In genomic region chr1:55129194-55129728, GRCh38 we compare ENCODE assay signal across 13 cellular contexts.
DNase-seq lines count a peak whose midpoint lies in the region; ATAC-seq, FAIRE-seq and TF ChIP-seq lines count a peak whose summit lies in the region.
"Had no signal": no experiment of that assay in that cellular context is flagged by ENCODE, and none has a peak within 500 bp of the region (broad histone marks: within the 10 kb centered on the region; RNA-seq: fewer than 3 reads in every experiment).

No MANE protein-coding gene starts in this region.

- DNase-seq in AG10803 (ENCODE audit: low read depth) (peak; percentile 32), M059J (ENCODE audit: low read depth) (peak; percentile 95), astrocyte of the hippocampus (ENCODE audit: low read depth, low spot score) (peak; percentile 88), medulla oblongata (ENCODE audit: extremely low spot score) (peak; percentile 56), activated gamma-delta T cell treated with Interleukin-2 at 50 U/mL for 16 hours (no peak), foreskin keratinocyte (no peak), urothelium cell line (ENCODE audit: low spot score) (no peak)
- DNase-seq: DMS 273 treated with DMSO at 0.1 percent for 48 hours; NCI-H2081; stimulated activated CD8-positive, alpha-beta memory T cell treated with anti-CD3 and anti-CD28 coated beads, Interleukin-4, amount 100 ng/mL, for 48 hours; SW 1271 had no signal

- H3K4me1 ChIP-seq in foreskin keratinocyte, result no peaks in the 10 kb centered on the region

- ATAC-seq in HG03442 (IDR thresholded peaks at IDR 0.05; ENCODE audit: unreplicated experiment) (no peak), foreskin keratinocyte (no peak)

- no peak overlapping the region for H3K4me3 ChIP-seq in AG10803 (ENCODE audit: low read length)

- no peaks in the 10 kb centered on the region for H3K27me3 ChIP-seq in foreskin keratinocyte

- no peak overlapping the region for H3K27ac ChIP-seq in foreskin keratinocyte

- no peak for FAIRE-seq in urothelium cell line (lab: Jason Lieb, UNC)
- FAIRE-seq: islet of Langerhans had no signal

- TF ChIP-seq CTCF in AG10803 (conservative IDR thresholded peaks at IDR 0.05; ENCODE audit: low read length) (no peak), foreskin keratinocyte (conservative IDR thresholded peaks at IDR 0.05) (no peak)

Comparison
In these comparisons a context has a peak if more than half of its experiments do, and no peak if none do; other contexts are left out.
1. DNase-seq: peak in AG10803 (single experiment), M059J (single experiment), astrocyte of the hippocampus (single experiment) and medulla oblongata (single experiment); none in activated gamma-delta T cell treated with Interleukin-2 at 50 U/mL for 16 hours (single experiment), foreskin keratinocyte (0 of 2) and urothelium cell line (single experiment).